In the genomic region with DNA sequence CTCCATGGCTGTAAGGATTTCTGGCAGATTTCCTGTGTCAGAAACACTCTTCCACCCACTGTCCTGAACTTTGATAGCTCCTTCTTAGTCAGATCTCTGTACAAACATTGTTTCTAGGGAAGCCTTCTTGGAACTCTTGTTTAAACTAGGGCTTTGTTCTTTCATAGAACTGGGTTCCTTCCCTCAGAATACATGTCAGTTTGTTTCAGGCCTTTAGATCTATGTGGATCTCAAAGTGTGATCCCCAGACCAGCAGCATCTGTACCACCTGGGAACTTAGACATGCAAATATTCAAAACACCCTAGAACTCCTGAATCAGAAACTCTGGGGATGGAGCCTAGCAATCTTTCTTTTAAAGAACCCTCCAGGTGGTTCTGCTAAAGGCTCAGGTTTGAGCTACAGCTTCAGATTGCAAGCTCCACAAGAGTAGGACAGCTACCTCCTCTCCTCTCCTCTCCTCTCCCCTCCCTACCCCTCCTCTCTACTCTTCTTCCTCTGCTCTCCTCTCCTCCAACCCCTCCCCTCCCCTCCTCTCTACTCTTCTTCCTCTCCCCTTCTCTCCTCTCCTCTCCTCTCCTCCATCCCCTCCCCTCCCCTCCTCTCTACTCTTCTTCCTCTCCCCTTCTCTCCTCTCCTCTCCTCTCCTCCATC, we compare ENCODE assay signal across 12 cellular contexts. TPM values are rescaled to one million over a fixed set of nuclear protein-coding genes. Genes with fewer than 3 reads are reported as not detected.
A peak's percentile ranks its signal among the peaks of the same experiment; 100 is the strongest.
DNase-seq lines count a peak whose midpoint lies in the region; ATAC-seq and TF ChIP-seq lines count a peak whose summit lies in the region.
"Had no signal": no experiment of that assay in that cellular context is flagged by ENCODE, and none has a peak within 500 bp of the region (broad histone marks: within the 10 kb centered on the region; RNA-seq: fewer than 3 reads in every experiment).

No MANE protein-coding gene starts in this region.

- no peaks in the 10 kb centered on the region for H3K27me3 ChIP-seq in testis

- peaks cover 5% of the 10 kb centered on the region for H3K4me1 Mint-ChIP-seq in activated T-helper 17 cell treated with anti-CD3 and anti-CD28 coated beads, Interleukin-2, amount 50 U/mL, for 72 hours
- peaks cover 48% of the 10 kb centered on the region for H3K4me1 Mint-ChIP-seq in stimulated activated memory B cell treated with anti-CD40 and anti-IgM and Interleukin-4, amounts not matched to agents 10 μg/mL and 1 μg/mL and 100 μg/mL, for 72 hours
- H3K4me1 Mint-ChIP-seq in activated naive CD8-positive, alpha-beta T cell treated with anti-CD3 and anti-CD28 coated beads, Interleukin-2, amount 50 U/mL, for 24 hours, result peaks cover 13% of the 10 kb centered on the region
- no peaks in the 10 kb centered on the region for H3K4me1 Mint-ChIP-seq in effector memory CD8-positive, alpha-beta T cell (ENCODE audit: low read depth in 2 of 2)

- H3K9me3 ChIP-seq in testis, result no peaks in the 10 kb centered on the region

- H3K4me1 ChIP-seq in testis, result no peaks in the 10 kb centered on the region

- H3K27me3 Mint-ChIP-seq in activated T-helper 17 cell treated with anti-CD3 and anti-CD28 coated beads, Interleukin-2, amount 50 U/mL, for 72 hours, result no peaks in the 10 kb centered on the region
- H3K27me3 Mint-ChIP-seq in stimulated activated memory B cell treated with anti-CD40 and anti-IgM and Interleukin-4, amounts not matched to agents 10 μg/mL and 1 μg/mL and 100 μg/mL, for 72 hours, result peaks cover 8% of the 10 kb centered on the region
- no peaks in the 10 kb centered on the region for H3K27me3 Mint-ChIP-seq in activated naive CD8-positive, alpha-beta T cell treated with anti-CD3 and anti-CD28 coated beads, Interleukin-2, amount 50 U/mL, for 24 hours
- peaks cover 0 to 6% of the 10 kb centered on the region in 2 donors for H3K27me3 Mint-ChIP-seq in effector memory CD8-positive, alpha-beta T cell

- intact Hi-C loops in testis (cut with DNase I; ENCODE audit: low total_unique reads), result no loop called here

- peak overlapping the region; percentile 44 for H3K27ac Mint-ChIP-seq in activated T-helper 17 cell treated with anti-CD3 and anti-CD28 coated beads, Interleukin-2, amount 50 U/mL, for 72 hours
- H3K27ac Mint-ChIP-seq in stimulated activated memory B cell treated with anti-CD40 and anti-IgM and Interleukin-4, amounts not matched to agents 10 μg/mL and 1 μg/mL and 100 μg/mL, for 72 hours, result peak overlapping the region; percentile 71
- H3K27ac Mint-ChIP-seq in activated naive CD8-positive, alpha-beta T cell treated with anti-CD3 and anti-CD28 coated beads, Interleukin-2, amount 50 U/mL, for 24 hours, result no peak overlapping the region
- no peak overlapping the region for H3K27ac Mint-ChIP-seq in effector memory CD8-positive, alpha-beta T cell
- H3K27ac Mint-ChIP-seq: natural killer cell treated with Interleukin-12 subunit alpha and Interleukin-12 subunit beta and Interleukin-15 and Interleukin-18, amount 100 ng/mL, for 72 hours; stimulated activated naive B cell treated with anti-CD40 and anti-IgM and Interleukin-4, amounts not matched to agents 10 μg/mL and 1 μg/mL and 100 μg/mL, for 72 hours had no signal

- H3K27ac ChIP-seq in testis, result no peak overlapping the region

- no peaks in the 10 kb centered on the region for H3K36me3 ChIP-seq in testis (ENCODE audit: low read depth, missing control alignments)

- DNase-seq in activated naive CD8-positive, alpha-beta T cell treated with anti-CD3 and anti-CD28 coated beads, Interleukin-2, amount 50 U/mL, for 24 hours, result no peak
- no peak for DNase-seq in effector memory CD8-positive, alpha-beta T cell
- DNase-seq in testis, result no peak
- DNase-seq: amygdala; NCI-H524; stimulated activated naive B cell treated with anti-CD40 and anti-IgM and Interleukin-4, amounts not matched to agents 10 μg/mL and 1 μg/mL and 100 μg/mL, for 72 hours had no signal

- no peak for TF ChIP-seq CTCF in testis (IDR thresholded peaks at IDR 0.05)

- TF ChIP-seq POLR2A in testis (IDR thresholded peaks at IDR 0.05), result no peak

- ATAC-seq in GM19025 (IDR thresholded peaks at IDR 0.05; ENCODE audit: low read depth, unreplicated experiment) (peak; percentile 16), HG02885 (IDR thresholded peaks at IDR 0.05; ENCODE audit: poor library complexity, unreplicated experiment) (peak; percentile 23)
- ATAC-seq in activated T-helper 17 cell treated with anti-CD3 and anti-CD28 coated beads, Interleukin-2, amount 50 U/mL, for 72 hours (replicated peaks), result no peak
- ATAC-seq in stimulated activated memory B cell treated with anti-CD40 and anti-IgM and Interleukin-4, amounts not matched to agents 10 μg/mL and 1 μg/mL and 100 μg/mL, for 72 hours, result no peak
- no peak for ATAC-seq in activated naive CD8-positive, alpha-beta T cell treated with anti-CD3 and anti-CD28 coated beads, Interleukin-2, amount 50 U/mL, for 24 hours
- no peak for ATAC-seq in effector memory CD8-positive, alpha-beta T cell (replicated peaks)
- ATAC-seq: natural killer cell treated with Interleukin-12 subunit alpha and Interleukin-12 subunit beta and Interleukin-15 and Interleukin-18, amount 100 ng/mL, for 72 hours had no signal

- H3K4me3 Mint-ChIP-seq in activated T-helper 17 cell treated with anti-CD3 and anti-CD28 coated beads, Interleukin-2, amount 50 U/mL, for 72 hours, result peak overlapping the region; percentile 29
- peak overlapping the region; percentile 2 for H3K4me3 Mint-ChIP-seq in stimulated activated memory B cell treated with anti-CD40 and anti-IgM and Interleukin-4, amounts not matched to agents 10 μg/mL and 1 μg/mL and 100 μg/mL, for 72 hours
- H3K4me3 Mint-ChIP-seq in activated naive CD8-positive, alpha-beta T cell treated with anti-CD3 and anti-CD28 coated beads, Interleukin-2, amount 50 U/mL, for 24 hours, result no peak overlapping the region
- H3K4me3 Mint-ChIP-seq in effector memory CD8-positive, alpha-beta T cell, result no peak overlapping the region
- H3K4me3 Mint-ChIP-seq: natural killer cell treated with Interleukin-12 subunit alpha and Interleukin-12 subunit beta and Interleukin-15 and Interleukin-18, amount 100 ng/mL, for 72 hours; stimulated activated naive B cell treated with anti-CD40 and anti-IgM and Interleukin-4, amounts not matched to agents 10 μg/mL and 1 μg/mL and 100 μg/mL, for 72 hours had no signal

- H3K36me3 Mint-ChIP-seq in activated T-helper 17 cell treated with anti-CD3 and anti-CD28 coated beads, Interleukin-2, amount 50 U/mL, for 72 hours (ENCODE audit: low read depth), result no peaks in the 10 kb centered on the region
- H3K36me3 Mint-ChIP-seq in stimulated activated memory B cell treated with anti-CD40 and anti-IgM and Interleukin-4, amounts not matched to agents 10 μg/mL and 1 μg/mL and 100 μg/mL, for 72 hours, result peaks cover 13% of the 10 kb centered on the region
- no peaks in the 10 kb centered on the region for H3K36me3 Mint-ChIP-seq in activated naive CD8-positive, alpha-beta T cell treated with anti-CD3 and anti-CD28 coated beads, Interleukin-2, amount 50 U/mL, for 24 hours (ENCODE audit: low read depth)
- no peaks in the 10 kb centered on the region for H3K36me3 Mint-ChIP-seq in effector memory CD8-positive, alpha-beta T cell (ENCODE audit: insufficient read depth)
- H3K36me3 Mint-ChIP-seq: stimulated activated naive B cell treated with anti-CD40 and anti-IgM and Interleukin-4, amounts not matched to agents 10 μg/mL and 1 μg/mL and 100 μg/mL, for 72 hours had no signal

- H3K9me3 Mint-ChIP-seq in activated T-helper 17 cell treated with anti-CD3 and anti-CD28 coated beads, Interleukin-2, amount 50 U/mL, for 72 hours, result no peaks in the 10 kb centered on the region
- H3K9me3 Mint-ChIP-seq in stimulated activated memory B cell treated with anti-CD40 and anti-IgM and Interleukin-4, amounts not matched to agents 10 μg/mL and 1 μg/mL and 100 μg/mL, for 72 hours, result no peaks in the 10 kb centered on the region
- H3K9me3 Mint-ChIP-seq in activated naive CD8-positive, alpha-beta T cell treated with anti-CD3 and anti-CD28 coated beads, Interleukin-2, amount 50 U/mL, for 24 hours, result no peaks in the 10 kb centered on the region
- no peaks in the 10 kb centered on the region for H3K9me3 Mint-ChIP-seq in effector memory CD8-positive, alpha-beta T cell

- H3K4me3 ChIP-seq in testis, result no peak overlapping the region

RNA-seq across cellular contexts. Expression of gene RASSF6, which starts 12.7 kb away (rescaled TPM):
- under 1 TPM in 1 of 2 donors, not detected in 1; 0.09 TPM for total RNA-seq in activated T-helper 17 cell treated with anti-CD3 and anti-CD28 coated beads, Interleukin-2, amount 50 U/mL, for 72 hours
- under 1 TPM; 0.06 to 0.08 TPM for total RNA-seq in testis
- polyA plus RNA-seq in testis (ENCODE audit: insufficient read depth, low read depth, low replicate concordance), result 0.17 TPM
- total RNA-seq: activated CD8-positive, alpha-beta memory T cell treated with anti-CD3 and anti-CD28 coated beads for 36 hours; natural killer cell treated with Interleukin-12 subunit alpha and Interleukin-12 subunit beta and Interleukin-15 and Interleukin-18, amount 100 ng/mL, for 72 hours had no signal

Comparison
In these comparisons a context has a peak if more than half of its experiments do, and no peak if none do; other contexts are left out.
1. ATAC-seq: peak in GM19025 (single experiment) and HG02885 (single experiment); none in activated T-helper 17 cell treated with anti-CD3 and anti-CD28 coated beads, Interleukin-2, amount 50 U/mL, for 72 hours (single experiment), stimulated activated memory B cell treated with anti-CD40 and anti-IgM and Interleukin-4, amounts not matched to agents 10 μg/mL and 1 μg/mL and 100 μg/mL, for 72 hours (single experiment), activated naive CD8-positive, alpha-beta T cell treated with anti-CD3 and anti-CD28 coated beads, Interleukin-2, amount 50 U/mL, for 24 hours (single experiment) and effector memory CD8-positive, alpha-beta T cell (single experiment).
2. H3K27ac Mint-ChIP-seq: peak in activated T-helper 17 cell treated with anti-CD3 and anti-CD28 coated beads, Interleukin-2, amount 50 U/mL, for 72 hours (single experiment) and stimulated activated memory B cell treated with anti-CD40 and anti-IgM and Interleukin-4, amounts not matched to agents 10 μg/mL and 1 μg/mL and 100 μg/mL, for 72 hours (single experiment); none in activated naive CD8-positive, alpha-beta T cell treated with anti-CD3 and anti-CD28 coated beads, Interleukin-2, amount 50 U/mL, for 24 hours (single experiment) and effector memory CD8-positive, alpha-beta T cell (0 of 2).
3. H3K4me3 Mint-ChIP-seq: peak in activated T-helper 17 cell treated with anti-CD3 and anti-CD28 coated beads, Interleukin-2, amount 50 U/mL, for 72 hours (single experiment) and stimulated activated memory B cell treated with anti-CD40 and anti-IgM and Interleukin-4, amounts not matched to agents 10 μg/mL and 1 μg/mL and 100 μg/mL, for 72 hours (single experiment); none in activated naive CD8-positive, alpha-beta T cell treated with anti-CD3 and anti-CD28 coated beads, Interleukin-2, amount 50 U/mL, for 24 hours (single experiment) and effector memory CD8-positive, alpha-beta T cell (0 of 2).